ENCODE assay signal across 1 cellular context in the genomic region with DNA sequence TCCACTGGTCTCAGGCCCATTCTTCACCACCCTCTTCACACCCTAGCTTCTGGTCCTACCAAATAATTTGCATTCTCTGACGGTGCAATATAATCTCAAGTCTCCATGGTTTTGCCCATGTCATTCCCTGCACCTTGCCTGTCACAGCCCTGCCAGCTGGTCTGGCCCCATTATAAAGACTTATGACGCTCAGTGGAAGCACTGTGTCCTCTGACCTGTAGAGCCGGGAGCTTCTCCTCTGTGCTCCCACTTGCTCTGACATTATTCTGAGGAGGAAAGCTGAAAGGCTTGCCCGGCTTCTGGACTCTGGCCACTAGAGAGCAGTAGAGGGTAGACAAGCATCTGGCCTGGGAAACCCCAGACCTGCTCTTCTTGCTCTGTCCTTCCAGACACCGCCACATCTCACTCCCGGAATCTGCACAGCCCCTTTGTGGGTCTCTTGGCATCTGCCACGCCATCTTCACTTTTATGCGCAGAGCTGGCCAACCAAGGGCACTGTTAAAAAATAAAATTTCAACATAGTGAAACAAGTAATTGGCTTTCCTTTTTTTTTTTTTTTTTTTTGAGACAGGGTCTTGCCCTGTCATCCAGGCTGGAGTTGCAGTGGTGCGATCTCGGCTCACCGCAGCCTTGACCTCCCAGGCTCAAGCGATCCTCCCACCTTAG.
TF ChIP-seq lines count a peak whose summit lies in the region.

No MANE protein-coding gene starts in this region.

TF ChIP-seq in GM12878, 131 proteins besides CTCF, POLR2A, EP300 and RAD21 (continued from another document and continues in another):
- TF ChIP-seq CHD4 (IDR thresholded peaks at IDR 0.05), result no peak
- TF ChIP-seq ZNF207 (IDR thresholded peaks at IDR 0.05; ENCODE audit: borderline replicate concordance), result no peak
- TF ChIP-seq, protein P1, sequence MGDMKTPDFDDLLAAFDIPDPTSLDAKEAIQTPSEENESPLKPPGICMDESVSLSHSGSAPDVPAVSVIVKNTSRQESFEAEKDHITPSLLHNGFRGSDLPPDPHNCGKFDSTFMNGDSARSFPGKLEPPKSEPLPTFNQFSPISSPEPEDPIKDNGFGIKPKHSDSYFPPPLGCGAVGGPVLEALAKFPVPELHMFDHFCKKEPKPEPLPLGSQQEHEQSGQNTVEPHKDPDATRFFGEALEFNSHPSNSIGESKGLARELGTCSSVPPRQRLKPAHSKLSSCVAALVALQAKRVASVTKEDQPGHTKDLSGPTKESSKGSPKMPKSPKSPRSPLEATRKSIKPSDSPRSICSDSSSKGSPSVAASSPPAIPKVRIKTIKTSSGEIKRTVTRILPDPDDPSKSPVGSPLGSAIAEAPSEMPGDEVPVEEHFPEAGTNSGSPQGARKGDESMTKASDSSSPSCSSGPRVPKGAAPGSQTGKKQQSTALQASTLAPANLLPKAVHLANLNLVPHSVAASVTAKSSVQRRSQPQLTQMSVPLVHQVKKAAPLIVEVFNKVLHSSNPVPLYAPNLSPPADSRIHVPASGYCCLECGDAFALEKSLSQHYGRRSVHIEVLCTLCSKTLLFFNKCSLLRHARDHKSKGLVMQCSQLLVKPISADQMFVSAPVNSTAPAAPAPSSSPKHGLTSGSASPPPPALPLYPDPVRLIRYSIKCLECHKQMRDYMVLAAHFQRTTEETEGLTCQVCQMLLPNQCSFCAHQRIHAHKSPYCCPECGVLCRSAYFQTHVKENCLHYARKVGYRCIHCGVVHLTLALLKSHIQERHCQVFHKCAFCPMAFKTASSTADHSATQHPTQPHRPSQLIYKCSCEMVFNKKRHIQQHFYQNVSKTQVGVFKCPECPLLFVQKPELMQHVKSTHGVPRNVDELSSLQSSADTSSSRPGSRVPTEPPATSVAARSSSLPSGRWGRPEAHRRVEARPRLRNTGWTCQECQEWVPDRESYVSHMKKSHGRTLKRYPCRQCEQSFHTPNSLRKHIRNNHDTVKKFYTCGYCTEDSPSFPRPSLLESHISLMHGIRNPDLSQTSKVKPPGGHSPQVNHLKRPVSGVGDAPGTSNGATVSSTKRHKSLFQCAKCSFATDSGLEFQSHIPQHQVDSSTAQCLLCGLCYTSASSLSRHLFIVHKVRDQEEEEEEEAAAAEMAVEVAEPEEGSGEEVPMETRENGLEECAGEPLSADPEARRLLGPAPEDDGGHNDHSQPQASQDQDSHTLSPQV (IDR thresholded peaks at IDR 0.05), result no peak
- TF ChIP-seq, protein P2, sequence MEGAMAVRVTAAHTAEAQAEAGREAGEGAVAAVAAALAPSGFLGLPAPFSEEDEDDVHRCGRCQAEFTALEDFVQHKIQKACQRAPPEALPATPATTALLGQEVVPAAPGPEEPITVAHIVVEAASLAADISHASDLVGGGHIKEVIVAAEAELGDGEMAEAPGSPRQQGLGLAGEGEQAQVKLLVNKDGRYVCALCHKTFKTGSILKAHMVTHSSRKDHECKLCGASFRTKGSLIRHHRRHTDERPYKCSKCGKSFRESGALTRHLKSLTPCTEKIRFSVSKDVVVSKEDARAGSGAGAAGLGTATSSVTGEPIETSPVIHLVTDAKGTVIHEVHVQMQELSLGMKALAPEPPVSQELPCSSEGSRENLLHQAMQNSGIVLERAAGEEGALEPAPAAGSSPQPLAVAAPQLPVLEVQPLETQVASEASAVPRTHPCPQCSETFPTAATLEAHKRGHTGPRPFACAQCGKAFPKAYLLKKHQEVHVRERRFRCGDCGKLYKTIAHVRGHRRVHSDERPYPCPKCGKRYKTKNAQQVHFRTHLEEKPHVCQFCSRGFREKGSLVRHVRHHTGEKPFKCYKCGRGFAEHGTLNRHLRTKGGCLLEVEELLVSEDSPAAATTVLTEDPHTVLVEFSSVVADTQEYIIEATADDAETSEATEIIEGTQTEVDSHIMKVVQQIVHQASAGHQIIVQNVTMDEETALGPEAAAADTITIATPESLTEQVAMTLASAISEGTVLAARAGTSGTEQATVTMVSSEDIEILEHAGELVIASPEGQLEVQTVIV (IDR thresholded peaks at IDR 0.05; ENCODE audit: borderline replicate concordance, partially characterized antibody), result no peak
- no peak for TF ChIP-seq TCF12 (IDR thresholded peaks at IDR 0.05; ENCODE audit: low read depth, low read length)
- TF ChIP-seq HDAC6 (IDR thresholded peaks at IDR 0.05; ENCODE audit: unreplicated experiment), result no peak
- TF ChIP-seq, protein P3, sequence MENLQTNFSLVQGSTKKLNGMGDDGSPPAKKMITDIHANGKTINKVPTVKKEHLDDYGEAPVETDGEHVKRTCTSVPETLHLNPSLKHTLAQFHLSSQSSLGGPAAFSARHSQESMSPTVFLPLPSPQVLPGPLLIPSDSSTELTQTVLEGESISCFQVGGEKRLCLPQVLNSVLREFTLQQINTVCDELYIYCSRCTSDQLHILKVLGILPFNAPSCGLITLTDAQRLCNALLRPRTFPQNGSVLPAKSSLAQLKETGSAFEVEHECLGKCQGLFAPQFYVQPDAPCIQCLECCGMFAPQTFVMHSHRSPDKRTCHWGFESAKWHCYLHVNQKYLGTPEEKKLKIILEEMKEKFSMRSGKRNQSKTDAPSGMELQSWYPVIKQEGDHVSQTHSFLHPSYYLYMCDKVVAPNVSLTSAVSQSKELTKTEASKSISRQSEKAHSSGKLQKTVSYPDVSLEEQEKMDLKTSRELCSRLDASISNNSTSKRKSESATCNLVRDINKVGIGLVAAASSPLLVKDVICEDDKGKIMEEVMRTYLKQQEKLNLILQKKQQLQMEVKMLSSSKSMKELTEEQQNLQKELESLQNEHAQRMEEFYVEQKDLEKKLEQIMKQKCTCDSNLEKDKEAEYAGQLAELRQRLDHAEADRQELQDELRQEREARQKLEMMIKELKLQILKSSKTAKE (IDR thresholded peaks at IDR 0.05; ENCODE audit: low read depth, poor library complexity, severe bottlenecking), result peak; percentile 67
- TF ChIP-seq NRF1 (conservative IDR thresholded peaks at IDR 0.05; ENCODE audit: low read depth, low read length), result no peak
- no peak for TF ChIP-seq SIX5 (IDR thresholded peaks at IDR 0.05; ENCODE audit: low read depth, low read length, severe bottlenecking)
- no peak for TF ChIP-seq POU2F2 (IDR thresholded peaks at IDR 0.05; ENCODE audit: borderline replicate concordance, low read depth, low read length)
- TF ChIP-seq, protein P4, sequence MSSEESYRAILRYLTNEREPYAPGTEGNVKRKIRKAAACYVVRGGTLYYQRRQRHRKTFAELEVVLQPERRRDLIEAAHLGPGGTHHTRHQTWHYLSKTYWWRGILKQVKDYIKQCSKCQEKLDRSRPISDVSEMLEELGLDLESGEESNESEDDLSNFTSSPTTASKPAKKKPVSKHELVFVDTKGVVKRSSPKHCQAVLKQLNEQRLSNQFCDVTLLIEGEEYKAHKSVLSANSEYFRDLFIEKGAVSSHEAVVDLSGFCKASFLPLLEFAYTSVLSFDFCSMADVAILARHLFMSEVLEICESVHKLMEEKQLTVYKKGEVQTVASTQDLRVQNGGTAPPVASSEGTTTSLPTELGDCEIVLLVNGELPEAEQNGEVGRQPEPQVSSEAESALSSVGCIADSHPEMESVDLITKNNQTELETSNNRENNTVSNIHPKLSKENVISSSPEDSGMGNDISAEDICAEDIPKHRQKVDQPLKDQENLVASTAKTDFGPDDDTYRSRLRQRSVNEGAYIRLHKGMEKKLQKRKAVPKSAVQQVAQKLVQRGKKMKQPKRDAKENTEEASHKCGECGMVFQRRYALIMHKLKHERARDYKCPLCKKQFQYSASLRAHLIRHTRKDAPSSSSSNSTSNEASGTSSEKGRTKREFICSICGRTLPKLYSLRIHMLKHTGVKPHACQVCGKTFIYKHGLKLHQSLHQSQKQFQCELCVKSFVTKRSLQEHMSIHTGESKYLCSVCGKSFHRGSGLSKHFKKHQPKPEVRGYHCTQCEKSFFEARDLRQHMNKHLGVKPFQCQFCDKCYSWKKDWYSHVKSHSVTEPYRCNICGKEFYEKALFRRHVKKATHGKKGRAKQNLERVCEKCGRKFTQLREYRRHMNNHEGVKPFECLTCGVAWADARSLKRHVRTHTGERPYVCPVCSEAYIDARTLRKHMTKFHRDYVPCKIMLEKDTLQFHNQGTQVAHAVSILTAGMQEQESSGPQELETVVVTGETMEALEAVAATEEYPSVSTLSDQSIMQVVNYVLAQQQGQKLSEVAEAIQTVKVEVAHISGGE (CRISPR knock-in tag; IDR thresholded peaks at IDR 0.05), result no peak
- TF ChIP-seq EED (IDR thresholded peaks at IDR 0.05; ENCODE audit: low read depth), result 0 out of 2 replicates have a peak, but pooled peaks have one; percentile 17
- peak; percentile 81; the same call in 1 of the 2 replicates for TF ChIP-seq BACH1 (IDR thresholded peaks at IDR 0.05; ENCODE audit: borderline replicate concordance)
- no peak for TF ChIP-seq BMI1 (IDR thresholded peaks at IDR 0.05; ENCODE audit: borderline replicate concordance)
- TF ChIP-seq NFIC (IDR thresholded peaks at IDR 0.05; ENCODE audit: low read depth, low read length), result no peak
- no peak for TF ChIP-seq SREBF1 (IDR thresholded peaks at IDR 0.05; ENCODE audit: low read length)
- TF ChIP-seq BHLHE40 (IDR thresholded peaks at IDR 0.05; ENCODE audit: borderline replicate concordance in 1 of 2, low read depth in 2 of 2, low read length in 1 of 2), result no peak
- TF ChIP-seq, protein P5, sequence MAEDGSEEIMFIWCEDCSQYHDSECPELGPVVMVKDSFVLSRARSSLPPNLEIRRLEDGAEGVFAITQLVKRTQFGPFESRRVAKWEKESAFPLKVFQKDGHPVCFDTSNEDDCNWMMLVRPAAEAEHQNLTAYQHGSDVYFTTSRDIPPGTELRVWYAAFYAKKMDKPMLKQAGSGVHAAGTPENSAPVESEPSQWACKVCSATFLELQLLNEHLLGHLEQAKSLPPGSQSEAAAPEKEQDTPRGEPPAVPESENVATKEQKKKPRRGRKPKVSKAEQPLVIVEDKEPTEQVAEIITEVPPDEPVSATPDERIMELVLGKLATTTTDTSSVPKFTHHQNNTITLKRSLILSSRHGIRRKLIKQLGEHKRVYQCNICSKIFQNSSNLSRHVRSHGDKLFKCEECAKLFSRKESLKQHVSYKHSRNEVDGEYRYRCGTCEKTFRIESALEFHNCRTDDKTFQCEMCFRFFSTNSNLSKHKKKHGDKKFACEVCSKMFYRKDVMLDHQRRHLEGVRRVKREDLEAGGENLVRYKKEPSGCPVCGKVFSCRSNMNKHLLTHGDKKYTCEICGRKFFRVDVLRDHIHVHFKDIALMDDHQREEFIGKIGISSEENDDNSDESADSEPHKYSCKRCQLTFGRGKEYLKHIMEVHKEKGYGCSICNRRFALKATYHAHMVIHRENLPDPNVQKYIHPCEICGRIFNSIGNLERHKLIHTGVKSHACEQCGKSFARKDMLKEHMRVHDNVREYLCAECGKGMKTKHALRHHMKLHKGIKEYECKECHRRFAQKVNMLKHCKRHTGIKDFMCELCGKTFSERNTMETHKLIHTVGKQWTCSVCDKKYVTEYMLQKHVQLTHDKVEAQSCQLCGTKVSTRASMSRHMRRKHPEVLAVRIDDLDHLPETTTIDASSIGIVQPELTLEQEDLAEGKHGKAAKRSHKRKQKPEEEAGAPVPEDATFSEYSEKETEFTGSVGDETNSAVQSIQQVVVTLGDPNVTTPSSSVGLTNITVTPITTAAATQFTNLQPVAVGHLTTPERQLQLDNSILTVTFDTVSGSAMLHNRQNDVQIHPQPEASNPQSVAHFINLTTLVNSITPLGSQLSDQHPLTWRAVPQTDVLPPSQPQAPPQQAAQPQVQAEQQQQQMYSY (CRISPR knock-in tag; IDR thresholded peaks at IDR 0.05), result no peak
- no peak for TF ChIP-seq TCF7 (IDR thresholded peaks at IDR 0.05; ENCODE audit: borderline replicate concordance)
- no peak for TF ChIP-seq FOXK2 (IDR thresholded peaks at IDR 0.05)
- no peak for TF ChIP-seq MYB (IDR thresholded peaks at IDR 0.05; ENCODE audit: borderline replicate concordance, low read depth, low read length)
- TF ChIP-seq WRNIP1 (IDR thresholded peaks at IDR 0.05; ENCODE audit: borderline replicate concordance, low read depth, low read length), result no peak
- TF ChIP-seq, protein P6, sequence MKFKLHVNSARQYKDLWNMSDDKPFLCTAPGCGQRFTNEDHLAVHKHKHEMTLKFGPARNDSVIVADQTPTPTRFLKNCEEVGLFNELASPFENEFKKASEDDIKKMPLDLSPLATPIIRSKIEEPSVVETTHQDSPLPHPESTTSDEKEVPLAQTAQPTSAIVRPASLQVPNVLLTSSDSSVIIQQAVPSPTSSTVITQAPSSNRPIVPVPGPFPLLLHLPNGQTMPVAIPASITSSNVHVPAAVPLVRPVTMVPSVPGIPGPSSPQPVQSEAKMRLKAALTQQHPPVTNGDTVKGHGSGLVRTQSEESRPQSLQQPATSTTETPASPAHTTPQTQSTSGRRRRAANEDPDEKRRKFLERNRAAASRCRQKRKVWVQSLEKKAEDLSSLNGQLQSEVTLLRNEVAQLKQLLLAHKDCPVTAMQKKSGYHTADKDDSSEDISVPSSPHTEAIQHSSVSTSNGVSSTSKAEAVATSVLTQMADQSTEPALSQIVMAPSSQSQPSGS (IDR thresholded peaks at IDR 0.05; ENCODE audit: low read length), result 0 out of 2 replicates have a peak, but pooled peaks have one; percentile 20
- no peak for TF ChIP-seq GATAD2B (conservative IDR thresholded peaks at IDR 0.05; ENCODE audit: low read depth)
- TF ChIP-seq, protein P7, sequence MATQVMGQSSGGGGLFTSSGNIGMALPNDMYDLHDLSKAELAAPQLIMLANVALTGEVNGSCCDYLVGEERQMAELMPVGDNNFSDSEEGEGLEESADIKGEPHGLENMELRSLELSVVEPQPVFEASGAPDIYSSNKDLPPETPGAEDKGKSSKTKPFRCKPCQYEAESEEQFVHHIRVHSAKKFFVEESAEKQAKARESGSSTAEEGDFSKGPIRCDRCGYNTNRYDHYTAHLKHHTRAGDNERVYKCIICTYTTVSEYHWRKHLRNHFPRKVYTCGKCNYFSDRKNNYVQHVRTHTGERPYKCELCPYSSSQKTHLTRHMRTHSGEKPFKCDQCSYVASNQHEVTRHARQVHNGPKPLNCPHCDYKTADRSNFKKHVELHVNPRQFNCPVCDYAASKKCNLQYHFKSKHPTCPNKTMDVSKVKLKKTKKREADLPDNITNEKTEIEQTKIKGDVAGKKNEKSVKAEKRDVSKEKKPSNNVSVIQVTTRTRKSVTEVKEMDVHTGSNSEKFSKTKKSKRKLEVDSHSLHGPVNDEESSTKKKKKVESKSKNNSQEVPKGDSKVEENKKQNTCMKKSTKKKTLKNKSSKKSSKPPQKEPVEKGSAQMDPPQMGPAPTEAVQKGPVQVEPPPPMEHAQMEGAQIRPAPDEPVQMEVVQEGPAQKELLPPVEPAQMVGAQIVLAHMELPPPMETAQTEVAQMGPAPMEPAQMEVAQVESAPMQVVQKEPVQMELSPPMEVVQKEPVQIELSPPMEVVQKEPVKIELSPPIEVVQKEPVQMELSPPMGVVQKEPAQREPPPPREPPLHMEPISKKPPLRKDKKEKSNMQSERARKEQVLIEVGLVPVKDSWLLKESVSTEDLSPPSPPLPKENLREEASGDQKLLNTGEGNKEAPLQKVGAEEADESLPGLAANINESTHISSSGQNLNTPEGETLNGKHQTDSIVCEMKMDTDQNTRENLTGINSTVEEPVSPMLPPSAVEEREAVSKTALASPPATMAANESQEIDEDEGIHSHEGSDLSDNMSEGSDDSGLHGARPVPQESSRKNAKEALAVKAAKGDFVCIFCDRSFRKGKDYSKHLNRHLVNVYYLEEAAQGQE (IDR thresholded peaks at IDR 0.05; ENCODE audit: low read depth, low read length), result no peak
- TF ChIP-seq MEF2B (IDR thresholded peaks at IDR 0.05; ENCODE audit: partially characterized antibody, poor library complexity, severe bottlenecking), result peak; percentile 25
- TF ChIP-seq RCOR1 (conservative IDR thresholded peaks at IDR 0.05; ENCODE audit: low read depth, low read length), result no peak
- no peak for TF ChIP-seq BRCA1 (IDR thresholded peaks at IDR 0.05; ENCODE audit: low read depth, low read length)
- TF ChIP-seq ZNF274 (IDR thresholded peaks at IDR 0.05; ENCODE audit: insufficient read depth, insufficient read length), result no peak
- TF ChIP-seq KAT2A (conservative IDR thresholded peaks at IDR 0.05; ENCODE audit: control insufficient read depth, low read depth, low read length), result no peak
- 0 out of 2 replicates have a peak, but pooled peaks have one; percentile 28 for TF ChIP-seq ZNF217 (IDR thresholded peaks at IDR 0.05)
- no peak for TF ChIP-seq POLR2AphosphoS5 (IDR thresholded peaks at IDR 0.05; ENCODE audit: low read length)
- TF ChIP-seq IKZF1 (conservative IDR thresholded peaks at IDR 0.05), result peak; percentile 77
- no peak for TF ChIP-seq JUND (IDR thresholded peaks at IDR 0.05; ENCODE audit: low read depth, low read length)
- TF ChIP-seq ZZZ3 (IDR thresholded peaks at IDR 0.05; ENCODE audit: control insufficient read depth, insufficient read length, low read depth), result no peak
